ENCODE assay signal across 1 cellular context in the genomic region with DNA sequence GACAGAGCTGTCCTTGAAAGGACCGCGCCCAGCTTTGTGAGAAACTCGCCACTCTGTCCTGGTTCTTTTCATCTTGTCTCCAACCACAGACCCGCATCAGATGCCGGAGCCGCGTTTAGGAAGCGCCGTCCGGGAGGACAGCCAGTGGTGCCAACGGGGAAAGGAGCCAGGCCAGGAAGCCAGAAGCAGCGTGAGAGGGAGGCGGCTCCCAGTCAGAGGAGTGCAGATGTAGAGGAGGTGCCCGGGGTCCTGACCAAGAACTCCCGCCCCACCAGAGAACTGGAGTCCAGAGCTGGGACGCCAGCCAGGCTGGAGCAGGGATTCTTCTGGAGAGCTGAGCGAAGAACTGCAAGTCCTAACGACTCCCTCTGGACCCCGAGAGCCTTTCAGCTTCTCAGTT.
TF ChIP-seq lines count a peak whose summit lies in the region.

No MANE protein-coding gene starts in this region.

TF ChIP-seq in GM23338, 12 proteins besides CTCF, POLR2A, EP300 and RAD21 (continued from another document):
- TF ChIP-seq ZNF462 (CRISPR knock-in tag; IDR thresholded peaks at IDR 0.05) (no peak), EZH2phosphoT487 (IDR thresholded peaks at IDR 0.05; ENCODE audit: unreplicated experiment) (no peak), POLR2AphosphoS5 (IDR thresholded peaks at IDR 0.05; ENCODE audit: low read depth) (no peak), JUNB (IDR thresholded peaks at IDR 0.05; ENCODE audit: unreplicated experiment) (no peak), CREB1 (CRISPR knock-in tag; IDR thresholded peaks at IDR 0.05; ENCODE audit: low read depth) (no peak), NANOG (IDR thresholded peaks at IDR 0.05; ENCODE audit: borderline replicate concordance) (no peak), EZH2 (IDR thresholded peaks at IDR 0.05; ENCODE audit: low read depth, unreplicated experiment) (no peak), ZNF331 (CRISPR knock-in tag; IDR thresholded peaks at IDR 0.05; ENCODE audit: low read depth) (no peak), ETS1 (IDR thresholded peaks at IDR 0.05) (no peak)
- TF ChIP-seq, protein P1, sequence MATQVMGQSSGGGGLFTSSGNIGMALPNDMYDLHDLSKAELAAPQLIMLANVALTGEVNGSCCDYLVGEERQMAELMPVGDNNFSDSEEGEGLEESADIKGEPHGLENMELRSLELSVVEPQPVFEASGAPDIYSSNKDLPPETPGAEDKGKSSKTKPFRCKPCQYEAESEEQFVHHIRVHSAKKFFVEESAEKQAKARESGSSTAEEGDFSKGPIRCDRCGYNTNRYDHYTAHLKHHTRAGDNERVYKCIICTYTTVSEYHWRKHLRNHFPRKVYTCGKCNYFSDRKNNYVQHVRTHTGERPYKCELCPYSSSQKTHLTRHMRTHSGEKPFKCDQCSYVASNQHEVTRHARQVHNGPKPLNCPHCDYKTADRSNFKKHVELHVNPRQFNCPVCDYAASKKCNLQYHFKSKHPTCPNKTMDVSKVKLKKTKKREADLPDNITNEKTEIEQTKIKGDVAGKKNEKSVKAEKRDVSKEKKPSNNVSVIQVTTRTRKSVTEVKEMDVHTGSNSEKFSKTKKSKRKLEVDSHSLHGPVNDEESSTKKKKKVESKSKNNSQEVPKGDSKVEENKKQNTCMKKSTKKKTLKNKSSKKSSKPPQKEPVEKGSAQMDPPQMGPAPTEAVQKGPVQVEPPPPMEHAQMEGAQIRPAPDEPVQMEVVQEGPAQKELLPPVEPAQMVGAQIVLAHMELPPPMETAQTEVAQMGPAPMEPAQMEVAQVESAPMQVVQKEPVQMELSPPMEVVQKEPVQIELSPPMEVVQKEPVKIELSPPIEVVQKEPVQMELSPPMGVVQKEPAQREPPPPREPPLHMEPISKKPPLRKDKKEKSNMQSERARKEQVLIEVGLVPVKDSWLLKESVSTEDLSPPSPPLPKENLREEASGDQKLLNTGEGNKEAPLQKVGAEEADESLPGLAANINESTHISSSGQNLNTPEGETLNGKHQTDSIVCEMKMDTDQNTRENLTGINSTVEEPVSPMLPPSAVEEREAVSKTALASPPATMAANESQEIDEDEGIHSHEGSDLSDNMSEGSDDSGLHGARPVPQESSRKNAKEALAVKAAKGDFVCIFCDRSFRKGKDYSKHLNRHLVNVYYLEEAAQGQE (IDR thresholded peaks at IDR 0.05; ENCODE audit: unreplicated experiment), result no peak
